1 cellular context compared by ENCODE assay signal in genomic region chr17:74212913-74213791, GRCh38.
TF ChIP-seq lines count a peak whose summit lies in the region.

Gene TTYH2 (plus strand): TSS chr17:74213571. CDS start chr17:74213588, 17 bp downstream.

TF ChIP-seq in K562, 482 proteins besides CTCF, POLR2A, EP300 and RAD21 (continued from another document and continues in another):
- TF ChIP-seq ZNF347 (CRISPR knock-in tag; IDR thresholded peaks at IDR 0.05; ENCODE audit: low read depth) (no peak), CREB3 (tag; conservative IDR thresholded peaks at IDR 0.05; ENCODE audit: low read depth) (no peak), THAP7 (CRISPR knock-in tag; IDR thresholded peaks at IDR 0.05) (no peak), E2F8 (IDR thresholded peaks at IDR 0.05; ENCODE audit: low read depth, partially characterized antibody) (no peak), SIRT6 (IDR thresholded peaks at IDR 0.05; ENCODE audit: low read depth, low read length) (no peak), ZNF232 (CRISPR knock-in tag; IDR thresholded peaks at IDR 0.05) (no peak), HES1 (IDR thresholded peaks at IDR 0.05; ENCODE audit: low read depth) (no peak), RERE (CRISPR knock-in tag; IDR thresholded peaks at IDR 0.05; ENCODE audit: borderline replicate concordance) (no peak), ZBTB33 (CRISPR knock-in tag; IDR thresholded peaks at IDR 0.05) (no peak), TAF9B (IDR thresholded peaks at IDR 0.05; ENCODE audit: partially characterized antibody) (no peak), NELFE (IDR thresholded peaks at IDR 0.05; ENCODE audit: insufficient read depth, insufficient read length) (no peak), STAT6 (CRISPR knock-in tag; IDR thresholded peaks at IDR 0.05) (no peak), ZNF740 (CRISPR knock-in tag; IDR thresholded peaks at IDR 0.05) (no peak), ZNF740 (tag; IDR thresholded peaks at IDR 0.05) (no peak), CCNT2 (IDR thresholded peaks at IDR 0.05; ENCODE audit: borderline replicate concordance, extremely low read depth, insufficient read length, low read depth, low read length) (no peak), ETV5 (CRISPR knock-in tag; IDR thresholded peaks at IDR 0.05; ENCODE audit: low read depth) (no peak), FOXK2 (conservative IDR thresholded peaks at IDR 0.05 in 1 of 2, IDR thresholded peaks at IDR 0.05 in 1 of 2; ENCODE audit: low read depth in 2 of 2) (0 out of 4 replicates have a peak, but pooled peaks of 1 of the 2 experiments have one; percentile 14), ZNF239 (CRISPR knock-in tag; IDR thresholded peaks at IDR 0.05) (no peak), C11orf30 (IDR thresholded peaks at IDR 0.05; ENCODE audit: low read depth) (no peak), ZBTB9 (CRISPR knock-in tag; IDR thresholded peaks at IDR 0.05) (no peak), ZFP36 (IDR thresholded peaks at IDR 0.05; ENCODE audit: low read depth, low read length, partially characterized antibody) (peak; percentile 88), PRPF4 (IDR thresholded peaks at IDR 0.05; ENCODE audit: insufficient read depth, low read depth, low read length, poor library complexity, severe bottlenecking) (no peak), PML (IDR thresholded peaks at IDR 0.05; ENCODE audit: low read length) (no peak), MBD2 (IDR thresholded peaks at IDR 0.05; ENCODE audit: borderline replicate concordance, low read depth) (no peak), GATA2 (CRISPR knock-in tag; IDR thresholded peaks at IDR 0.05) (no peak), KAT8 (IDR thresholded peaks at IDR 0.05; ENCODE audit: low read depth) (no peak), MEF2D (tag; conservative IDR thresholded peaks at IDR 0.05; ENCODE audit: low read depth) (no peak), IRF1 (CRISPR knock-in tag; IDR thresholded peaks at IDR 0.05; ENCODE audit: borderline replicate concordance) (no peak), MCM3 (IDR thresholded peaks at IDR 0.05) (no peak), HIVEP1 (CRISPR knock-in tag; IDR thresholded peaks at IDR 0.05) (no peak), ZNF280B (CRISPR knock-in tag; IDR thresholded peaks at IDR 0.05) (no peak), LARP7 (IDR thresholded peaks at IDR 0.05) (no peak), ETS2 (tag; IDR thresholded peaks at IDR 0.05; ENCODE audit: borderline replicate concordance, poor library complexity, severe bottlenecking) (no peak), TSC22D4 (tag; IDR thresholded peaks at IDR 0.05) (no peak), NFIX (CRISPR knock-in tag; IDR thresholded peaks at IDR 0.05; ENCODE audit: low read depth) (no peak), ARHGAP35 (IDR thresholded peaks at IDR 0.05; ENCODE audit: partially characterized antibody) (no peak), BDP1 (IDR thresholded peaks at IDR 0.05; ENCODE audit: insufficient read depth, insufficient read length) (no peak), ZNF668 (CRISPR knock-in tag; IDR thresholded peaks at IDR 0.05) (no peak)
